In genomic region chr12:45216297-45216982, GRCh38 we compare ENCODE assay signal across 1 cellular context.
TF ChIP-seq lines count a peak whose summit lies in the region.

No MANE protein-coding gene starts in this region.

TF ChIP-seq in K562, 482 proteins besides CTCF, POLR2A, EP300 and RAD21 (continued from another document and continues in another):
- TF ChIP-seq ZBTB40 (IDR thresholded peaks at IDR 0.05), result no peak
- no peak for TF ChIP-seq ZBTB40 (CRISPR knock-in tag; IDR thresholded peaks at IDR 0.05)
- TF ChIP-seq THRA (IDR thresholded peaks at IDR 0.05), result no peak
- TF ChIP-seq PRMT5 (CRISPR knock-in tag; IDR thresholded peaks at IDR 0.05), result no peak
- TF ChIP-seq ZNF445 (CRISPR knock-in tag; IDR thresholded peaks at IDR 0.05; ENCODE audit: low read depth), result no peak
- no peak for TF ChIP-seq CREM (IDR thresholded peaks at IDR 0.05; ENCODE audit: low read depth)
- no peak for TF ChIP-seq ZKSCAN1 (IDR thresholded peaks at IDR 0.05; ENCODE audit: low read depth, low read length)
- TF ChIP-seq, protein P1, sequence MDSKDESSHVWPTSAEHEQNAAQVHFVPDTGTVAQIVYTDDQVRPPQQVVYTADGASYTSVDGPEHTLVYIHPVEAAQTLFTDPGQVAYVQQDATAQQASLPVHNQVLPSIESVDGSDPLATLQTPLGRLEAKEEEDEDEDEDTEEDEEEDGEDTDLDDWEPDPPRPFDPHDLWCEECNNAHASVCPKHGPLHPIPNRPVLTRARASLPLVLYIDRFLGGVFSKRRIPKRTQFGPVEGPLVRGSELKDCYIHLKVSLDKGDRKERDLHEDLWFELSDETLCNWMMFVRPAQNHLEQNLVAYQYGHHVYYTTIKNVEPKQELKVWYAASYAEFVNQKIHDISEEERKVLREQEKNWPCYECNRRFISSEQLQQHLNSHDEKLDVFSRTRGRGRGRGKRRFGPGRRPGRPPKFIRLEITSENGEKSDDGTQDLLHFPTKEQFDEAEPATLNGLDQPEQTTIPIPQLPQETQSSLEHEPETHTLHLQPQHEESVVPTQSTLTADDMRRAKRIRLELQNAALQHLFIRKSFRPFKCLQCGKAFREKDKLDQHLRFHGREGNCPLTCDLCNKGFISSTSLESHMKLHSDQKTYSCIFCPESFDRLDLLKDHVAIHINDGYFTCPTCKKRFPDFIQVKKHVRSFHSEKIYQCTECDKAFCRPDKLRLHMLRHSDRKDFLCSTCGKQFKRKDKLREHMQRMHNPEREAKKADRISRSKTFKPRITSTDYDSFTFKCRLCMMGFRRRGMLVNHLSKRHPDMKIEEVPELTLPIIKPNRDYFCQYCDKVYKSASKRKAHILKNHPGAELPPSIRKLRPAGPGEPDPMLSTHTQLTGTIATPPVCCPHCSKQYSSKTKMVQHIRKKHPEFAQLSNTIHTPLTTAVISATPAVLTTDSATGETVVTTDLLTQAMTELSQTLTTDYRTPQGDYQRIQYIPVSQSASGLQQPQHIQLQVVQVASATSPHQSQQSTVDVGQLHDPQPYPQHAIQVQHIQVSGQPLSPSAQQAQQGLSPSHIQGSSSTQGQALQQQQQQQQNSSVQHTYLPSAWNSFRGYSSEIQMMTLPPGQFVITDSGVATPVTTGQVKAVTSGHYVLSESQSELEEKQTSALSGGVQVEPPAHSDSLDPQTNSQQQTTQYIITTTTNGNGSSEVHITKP (IDR thresholded peaks at IDR 0.05; ENCODE audit: partially characterized antibody), result no peak
- no peak for TF ChIP-seq EZH2 (IDR thresholded peaks at IDR 0.05; ENCODE audit: borderline replicate concordance, low read depth, low read length)
- peak; percentile 51 for TF ChIP-seq CCNT2 (IDR thresholded peaks at IDR 0.05; ENCODE audit: borderline replicate concordance, extremely low read depth, insufficient read length, low read depth, low read length)
- TF ChIP-seq, protein P2, sequence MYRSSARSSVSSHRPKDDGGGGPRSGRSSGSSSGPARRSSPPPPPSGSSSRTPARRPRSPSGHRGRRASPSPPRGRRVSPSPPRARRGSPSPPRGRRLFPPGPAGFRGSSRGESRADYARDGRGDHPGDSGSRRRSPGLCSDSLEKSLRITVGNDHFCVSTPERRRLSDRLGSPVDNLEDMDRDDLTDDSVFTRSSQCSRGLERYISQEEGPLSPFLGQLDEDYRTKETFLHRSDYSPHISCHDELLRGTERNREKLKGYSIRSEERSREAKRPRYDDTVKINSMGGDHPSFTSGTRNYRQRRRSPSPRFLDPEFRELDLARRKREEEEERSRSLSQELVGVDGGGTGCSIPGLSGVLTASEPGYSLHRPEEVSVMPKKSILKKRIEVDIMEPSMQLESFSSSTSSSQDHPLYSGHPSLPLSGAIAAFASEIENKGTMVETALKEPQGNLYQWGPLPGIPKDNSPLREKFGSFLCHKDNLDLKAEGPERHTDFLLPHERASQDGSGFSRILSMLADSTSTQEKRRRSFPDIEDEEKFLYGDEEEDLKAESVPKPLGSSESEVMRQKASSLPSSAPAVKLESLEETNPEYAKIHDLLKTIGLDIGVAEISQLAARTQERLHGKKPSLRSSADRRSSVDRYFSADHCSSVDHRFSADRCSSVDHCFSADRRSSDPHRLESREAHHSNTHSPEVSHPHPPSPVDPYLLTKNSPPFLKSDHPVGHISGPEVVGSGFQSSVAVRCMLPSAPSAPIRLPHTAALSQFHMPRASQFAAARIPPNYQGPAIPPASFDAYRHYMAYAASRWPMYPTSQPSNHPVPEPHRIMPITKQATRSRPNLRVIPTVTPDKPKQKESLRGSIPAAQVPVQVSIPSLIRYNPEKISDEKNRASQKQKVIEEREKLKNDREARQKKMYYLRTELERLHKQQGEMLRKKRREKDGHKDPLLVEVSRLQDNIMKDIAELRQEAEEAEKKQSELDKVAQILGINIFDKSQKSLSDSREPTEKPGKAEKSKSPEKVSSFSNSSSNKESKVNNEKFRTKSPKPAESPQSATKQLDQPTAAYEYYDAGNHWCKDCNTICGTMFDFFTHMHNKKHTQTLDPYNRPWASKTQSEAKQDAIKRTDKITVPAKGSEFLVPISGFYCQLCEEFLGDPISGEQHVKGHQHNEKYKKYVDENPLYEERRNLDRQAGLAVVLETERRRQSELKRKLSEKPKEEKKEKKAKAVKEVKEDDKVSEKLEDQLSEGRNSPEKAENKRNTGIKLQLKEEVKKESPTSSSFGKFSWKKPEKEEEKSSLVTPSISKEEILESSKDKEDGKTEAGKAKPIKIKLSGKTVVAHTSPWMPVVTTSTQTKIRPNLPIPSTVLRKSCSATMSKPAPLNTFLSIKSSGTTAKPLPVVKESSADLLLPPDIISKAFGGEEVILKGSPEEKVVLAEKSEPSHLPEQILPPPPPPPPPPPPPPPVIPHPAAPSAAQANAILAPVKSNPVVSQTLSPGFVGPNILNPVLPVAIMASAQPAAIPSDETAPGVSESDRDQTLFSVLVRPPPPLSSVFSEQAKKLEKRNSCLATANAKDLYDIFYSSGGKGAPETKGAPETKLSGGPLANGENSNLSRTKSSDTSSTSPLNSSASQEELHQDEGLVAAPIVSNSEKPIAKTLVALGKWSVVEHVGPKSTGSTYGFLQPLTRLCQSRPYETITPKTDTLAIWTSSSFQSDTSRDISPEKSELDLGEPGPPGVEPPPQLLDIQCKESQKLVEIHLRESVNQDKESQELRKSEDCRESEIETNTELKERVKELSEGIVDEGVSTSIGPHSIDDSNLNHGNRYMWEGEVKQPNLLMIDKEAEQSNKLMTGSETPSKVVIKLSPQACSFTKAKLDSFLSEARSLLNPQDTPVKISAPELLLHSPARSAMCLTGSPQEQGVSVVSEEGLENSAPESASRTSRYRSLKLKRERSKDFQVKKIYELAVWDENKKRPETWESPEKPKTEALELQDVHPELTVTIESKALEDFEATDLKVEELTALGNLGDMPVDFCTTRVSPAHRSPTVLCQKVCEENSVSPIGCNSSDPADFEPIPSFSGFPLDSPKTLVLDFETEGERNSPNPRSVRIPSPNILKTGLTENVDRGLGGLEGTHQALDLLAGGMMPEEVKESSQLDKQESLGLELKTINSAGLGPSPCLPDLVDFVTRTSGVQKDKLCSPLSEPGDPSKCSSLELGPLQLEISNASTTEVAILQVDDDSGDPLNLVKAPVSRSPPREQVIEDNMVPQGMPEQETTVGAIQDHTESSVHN (IDR thresholded peaks at IDR 0.05; ENCODE audit: borderline replicate concordance in 1 of 2, low read depth in 1 of 2), result no peak
- TF ChIP-seq ZNF146 (CRISPR knock-in tag; IDR thresholded peaks at IDR 0.05; ENCODE audit: unreplicated experiment), result no peak
- TF ChIP-seq, protein P3, sequence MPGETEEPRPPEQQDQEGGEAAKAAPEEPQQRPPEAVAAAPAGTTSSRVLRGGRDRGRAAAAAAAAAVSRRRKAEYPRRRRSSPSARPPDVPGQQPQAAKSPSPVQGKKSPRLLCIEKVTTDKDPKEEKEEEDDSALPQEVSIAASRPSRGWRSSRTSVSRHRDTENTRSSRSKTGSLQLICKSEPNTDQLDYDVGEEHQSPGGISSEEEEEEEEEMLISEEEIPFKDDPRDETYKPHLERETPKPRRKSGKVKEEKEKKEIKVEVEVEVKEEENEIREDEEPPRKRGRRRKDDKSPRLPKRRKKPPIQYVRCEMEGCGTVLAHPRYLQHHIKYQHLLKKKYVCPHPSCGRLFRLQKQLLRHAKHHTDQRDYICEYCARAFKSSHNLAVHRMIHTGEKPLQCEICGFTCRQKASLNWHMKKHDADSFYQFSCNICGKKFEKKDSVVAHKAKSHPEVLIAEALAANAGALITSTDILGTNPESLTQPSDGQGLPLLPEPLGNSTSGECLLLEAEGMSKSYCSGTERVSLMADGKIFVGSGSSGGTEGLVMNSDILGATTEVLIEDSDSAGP (CRISPR knock-in tag; IDR thresholded peaks at IDR 0.05), result no peak
- TF ChIP-seq TRIM24 (IDR thresholded peaks at IDR 0.05), result no peak
- TF ChIP-seq, protein P4, sequence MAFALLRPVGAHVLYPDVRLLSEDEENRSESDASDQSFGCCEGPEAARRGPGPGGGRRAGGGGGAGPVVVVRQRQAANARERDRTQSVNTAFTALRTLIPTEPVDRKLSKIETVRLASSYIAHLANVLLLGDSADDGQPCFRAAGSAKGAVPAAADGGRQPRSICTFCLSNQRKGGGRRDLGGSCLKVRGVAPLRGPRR (CRISPR knock-in tag; IDR thresholded peaks at IDR 0.05), result no peak
- peak; percentile 18 for TF ChIP-seq MEIS2 (IDR thresholded peaks at IDR 0.05; ENCODE audit: partially characterized antibody)
- TF ChIP-seq SUPT5H (IDR thresholded peaks at IDR 0.05), result no peak
- TF ChIP-seq, protein P5, sequence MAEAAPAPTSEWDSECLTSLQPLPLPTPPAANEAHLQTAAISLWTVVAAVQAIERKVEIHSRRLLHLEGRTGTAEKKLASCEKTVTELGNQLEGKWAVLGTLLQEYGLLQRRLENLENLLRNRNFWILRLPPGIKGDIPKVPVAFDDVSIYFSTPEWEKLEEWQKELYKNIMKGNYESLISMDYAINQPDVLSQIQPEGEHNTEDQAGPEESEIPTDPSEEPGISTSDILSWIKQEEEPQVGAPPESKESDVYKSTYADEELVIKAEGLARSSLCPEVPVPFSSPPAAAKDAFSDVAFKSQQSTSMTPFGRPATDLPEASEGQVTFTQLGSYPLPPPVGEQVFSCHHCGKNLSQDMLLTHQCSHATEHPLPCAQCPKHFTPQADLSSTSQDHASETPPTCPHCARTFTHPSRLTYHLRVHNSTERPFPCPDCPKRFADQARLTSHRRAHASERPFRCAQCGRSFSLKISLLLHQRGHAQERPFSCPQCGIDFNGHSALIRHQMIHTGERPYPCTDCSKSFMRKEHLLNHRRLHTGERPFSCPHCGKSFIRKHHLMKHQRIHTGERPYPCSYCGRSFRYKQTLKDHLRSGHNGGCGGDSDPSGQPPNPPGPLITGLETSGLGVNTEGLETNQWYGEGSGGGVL (CRISPR knock-in tag; IDR thresholded peaks at IDR 0.05), result no peak
- no peak for TF ChIP-seq PML (IDR thresholded peaks at IDR 0.05; ENCODE audit: low read length)
- no peak for TF ChIP-seq CSDE1 (IDR thresholded peaks at IDR 0.05)
- no peak for TF ChIP-seq SRSF7 (optimal IDR thresholded peaks at IDR 0.05; ENCODE audit: low read depth, low read length)
- no peak for TF ChIP-seq ZKSCAN3 (CRISPR knock-in tag; IDR thresholded peaks at IDR 0.05)
- no peak; the same call in 1 of the 2 replicates for TF ChIP-seq RB1 (IDR thresholded peaks at IDR 0.05; ENCODE audit: low read depth)
- no peak for TF ChIP-seq ZNF586 (CRISPR knock-in tag; conservative IDR thresholded peaks at IDR 0.05)
- no peak for TF ChIP-seq MTF1 (CRISPR knock-in tag; IDR thresholded peaks at IDR 0.05; ENCODE audit: borderline replicate concordance)
- no peak for TF ChIP-seq HDAC8 (tag; IDR thresholded peaks at IDR 0.05)
- peak; percentile 76 for TF ChIP-seq EGR1 (conservative IDR thresholded peaks at IDR 0.05)
- TF ChIP-seq POLR3G (IDR thresholded peaks at IDR 0.05; ENCODE audit: extremely low read depth, insufficient read length, insufficient replicate concordance), result no peak
- 0 out of 2 replicates have a peak, but pooled peaks have one; percentile 8 for TF ChIP-seq CREB1 (IDR thresholded peaks at IDR 0.05)
- no peak for TF ChIP-seq CREB1 (CRISPR knock-in tag; IDR thresholded peaks at IDR 0.05)
